In genomic region chr2:119759451-119760236, GRCh38 we compare ENCODE assay signal across 1 cellular context.
TF ChIP-seq lines count a peak whose summit lies in the region.

TSS of gene PTPN4 (plus strand) at chr2:119759922. CDS start at chr2:119809854, 49,932 bp downstream.

TF ChIP-seq in HEK293, 187 proteins besides CTCF, POLR2A, EP300 and RAD21 (continued from another document and continues in another):
- TF ChIP-seq PATZ1 (tag by site-specific recombination; IDR thresholded peaks at IDR 0.05) (peak; percentile 94), ZNF792 (tag by site-specific recombination; IDR thresholded peaks at IDR 0.05) (no peak), GLI2 (tag by site-specific recombination; IDR thresholded peaks at IDR 0.05; ENCODE audit: borderline replicate concordance, low read depth) (no peak), ZNF394 (tag by site-specific recombination; IDR thresholded peaks at IDR 0.05; ENCODE audit: borderline replicate concordance) (peak; percentile 62; the same call in 1 of the 2 replicates), BCL11B (tag by site-specific recombination; IDR thresholded peaks at IDR 0.05; ENCODE audit: low read depth) (no peak), ZNF560 (tag by site-specific recombination; IDR thresholded peaks at IDR 0.05; ENCODE audit: borderline replicate concordance) (no peak), ZNF202 (tag by site-specific recombination; IDR thresholded peaks at IDR 0.05; ENCODE audit: borderline replicate concordance) (no peak), ZNF692 (tag by site-specific recombination; IDR thresholded peaks at IDR 0.05) (peak; percentile 76; the same call in 1 of the 2 replicates), ZBTB8A (tag by site-specific recombination; IDR thresholded peaks at IDR 0.05) (no peak; the same call in 1 of the 2 replicates), GFI1B (tag by site-specific recombination; IDR thresholded peaks at IDR 0.05) (no peak), ZNF624 (tag by site-specific recombination; IDR thresholded peaks at IDR 0.05) (no peak), ZNF768 (tag by site-specific recombination; IDR thresholded peaks at IDR 0.05) (no peak), ZNF777 (tag by site-specific recombination; IDR thresholded peaks at IDR 0.05; ENCODE audit: borderline replicate concordance) (no peak), ZNF433 (tag by site-specific recombination; IDR thresholded peaks at IDR 0.05; ENCODE audit: low read depth) (no peak), ATF2 (tag by site-specific recombination; IDR thresholded peaks at IDR 0.05; ENCODE audit: low read depth) (no peak), GLIS1 (tag by site-specific recombination; IDR thresholded peaks at IDR 0.05) (peak; percentile 93), REPIN1 (tag by site-specific recombination; IDR thresholded peaks at IDR 0.05; ENCODE audit: low read depth) (no peak), ZNF19 (tag by site-specific recombination; IDR thresholded peaks at IDR 0.05; ENCODE audit: low read depth) (no peak), ZSCAN5A (tag by site-specific recombination; IDR thresholded peaks at IDR 0.05) (no peak), AEBP2 (tag by site-specific recombination; IDR thresholded peaks at IDR 0.05; ENCODE audit: borderline replicate concordance) (no peak), KLF16 (tag by site-specific recombination; IDR thresholded peaks at IDR 0.05) (peak; percentile 93), ZNF148 (tag by site-specific recombination; IDR thresholded peaks at IDR 0.05; ENCODE audit: borderline replicate concordance) (no peak), ZNF112 (tag by site-specific recombination; IDR thresholded peaks at IDR 0.05) (no peak), ZNF114 (tag by site-specific recombination; IDR thresholded peaks at IDR 0.05) (no peak), ZNF398 (tag by site-specific recombination; IDR thresholded peaks at IDR 0.05) (peak; percentile 100), ZNF837 (tag by site-specific recombination; IDR thresholded peaks at IDR 0.05) (no peak), PRDM4 (tag by site-specific recombination; IDR thresholded peaks at IDR 0.05) (no peak; the same call in 1 of the 2 replicates), WT1 (tag by site-specific recombination; IDR thresholded peaks at IDR 0.05) (peak; percentile 80), SALL2 (tag by site-specific recombination; IDR thresholded peaks at IDR 0.05; ENCODE audit: borderline replicate concordance) (no peak), GLI4 (tag by site-specific recombination; IDR thresholded peaks at IDR 0.05) (no peak), PBX3 (CRISPR knock-in tag; IDR thresholded peaks at IDR 0.05) (peak; percentile 64; the same call in 1 of the 2 replicates), ZNF391 (tag by site-specific recombination; IDR thresholded peaks at IDR 0.05; ENCODE audit: borderline replicate concordance, low read depth) (peak; percentile 41; the same call in 1 of the 2 replicates), ZNF24 (tag by site-specific recombination; IDR thresholded peaks at IDR 0.05) (peak; percentile 56; the same call in 1 of the 2 replicates), ZNF830 (tag by site-specific recombination; IDR thresholded peaks at IDR 0.05; ENCODE audit: low read depth) (no peak), ZNF211 (tag by site-specific recombination; IDR thresholded peaks at IDR 0.05; ENCODE audit: low read depth) (no peak), ZNF48 (tag by site-specific recombination; IDR thresholded peaks at IDR 0.05) (no peak)
